8 cellular contexts compared by ENCODE assay signal in genomic region chr7:97104719-97105129, GRCh38. TPM values are rescaled to one million over a fixed set of nuclear protein-coding genes. Genes with fewer than 3 reads are reported as not detected.
DNase-seq lines count a peak whose midpoint lies in the region; ATAC-seq and TF ChIP-seq lines count a peak whose summit lies in the region.

No MANE protein-coding gene starts in this region.

- H3K27me3 Mint-ChIP-seq in natural killer cell treated with Interleukin-12 subunit alpha and Interleukin-12 subunit beta and Interleukin-15 and Interleukin-18, amount 100 ng/mL, for 72 hours, result peaks cover 23 to 34% of the 10 kb centered on the region in 2 donors

- no peaks in the 10 kb centered on the region for H3K4me1 ChIP-seq in PC-3 (ENCODE audit: insufficient read depth, low read length)
- peaks cover 0 to 8% (median 0%) of the 10 kb centered on the region in 3 donors for H3K4me1 ChIP-seq in esophagus squamous epithelium

- ATAC-seq in GM21619 (IDR thresholded peaks at IDR 0.05; ENCODE audit: unreplicated experiment) (peak; percentile 99), PC-3 (peak; percentile 95)
- ATAC-seq in natural killer cell treated with Interleukin-12 subunit alpha and Interleukin-12 subunit beta and Interleukin-15 and Interleukin-18, amount 100 ng/mL, for 72 hours, result peak; percentile 82 to 89

- DNase-seq in DMS53 (lab: John Stamatoyannopoulos, UW) (peak; percentile 92), KBM-7 (peak; percentile 90), PC-3 (peak; percentile 75), esophagus squamous epithelium (lab: John Stamatoyannopoulos, UW) (peak; percentile 4)
- DNase-seq in activated T-cell treated with anti-CD3 and anti-CD28 coated beads, Interleukin-2, amount 50 U/mL, for 1 hour, result peak; percentile 67
- DNase-seq in natural killer cell treated with Interleukin-12 subunit alpha and Interleukin-12 subunit beta and Interleukin-15 and Interleukin-18, amount 100 ng/mL, for 72 hours (ENCODE audit: low spot score), result peak; percentile 69
- DNase-seq in stimulated activated naive CD4-positive, alpha-beta T cell treated with Interleukin-2 at 50 U/mL for 16 hours (lab: John Stamatoyannopoulos, UW), result peak; percentile 57

- no peak overlapping the region for H3K4me3 ChIP-seq in PC-3 (ENCODE audit: low read length)
- H3K4me3 ChIP-seq in esophagus squamous epithelium, result no peak overlapping the region

- no peaks in the 10 kb centered on the region for H3K4me1 Mint-ChIP-seq in natural killer cell treated with Interleukin-12 subunit alpha and Interleukin-12 subunit beta and Interleukin-15 and Interleukin-18, amount 100 ng/mL, for 72 hours (ENCODE audit: low read depth in 2 of 2)

- WGBS in esophagus squamous epithelium, 2 donors, result 3 to 8% methylated on average over 6 of the region's 6 CpGs

- no peaks in the 10 kb centered on the region for H3K9me2 ChIP-seq in PC-3 (replicated peaks; ENCODE audit: low read length)

- H3K4me3 Mint-ChIP-seq in natural killer cell treated with Interleukin-12 subunit alpha and Interleukin-12 subunit beta and Interleukin-15 and Interleukin-18, amount 100 ng/mL, for 72 hours, result no peak overlapping the region

- H2AFZ ChIP-seq in PC-3 (ENCODE audit: low read length), result 0 out of 2 replicates have a peak overlapping the region, but pooled peaks have one; percentile 51

- H3K9ac ChIP-seq in PC-3 (ENCODE audit: low read length), result no peak overlapping the region

- H3K27ac ChIP-seq in PC-3 (ENCODE audit: low read length) (no peak overlapping the region), esophagus squamous epithelium (no peak overlapping the region)

- H3K36me3 ChIP-seq in PC-3 (ENCODE audit: low read depth, low read length) (no peaks in the 10 kb centered on the region), esophagus squamous epithelium (no peaks in the 10 kb centered on the region)

- no peak overlapping the region for H3K4me2 ChIP-seq in PC-3 (ENCODE audit: low read length)

- POLR2A ChIA-PET in PC-3 (lab: Charles Lee; ENCODE audit: unreplicated experiment), result no interaction called here

- no peaks in the 10 kb centered on the region for H3K36me3 Mint-ChIP-seq in natural killer cell treated with Interleukin-12 subunit alpha and Interleukin-12 subunit beta and Interleukin-15 and Interleukin-18, amount 100 ng/mL, for 72 hours

- no peaks in the 10 kb centered on the region for H3K9me3 Mint-ChIP-seq in natural killer cell treated with Interleukin-12 subunit alpha and Interleukin-12 subunit beta and Interleukin-15 and Interleukin-18, amount 100 ng/mL, for 72 hours

- no peaks in the 10 kb centered on the region for H3K79me2 ChIP-seq in PC-3 (ENCODE audit: low read length)

- H3K9me3 ChIP-seq in PC-3 (ENCODE audit: low read length) (0 out of 2 replicates have a peak, but pooled peaks cover 6% of the 10 kb centered on the region), esophagus squamous epithelium (no peaks in the 10 kb centered on the region)

- TF ChIP-seq POLR2A in esophagus squamous epithelium (IDR thresholded peaks at IDR 0.05), result no peak

- H3K27me3 ChIP-seq in PC-3 (ENCODE audit: low read length), result no peaks in the 10 kb centered on the region
- peaks cover 0 to 11% (median 0%) of the 10 kb centered on the region in 4 donors for H3K27me3 ChIP-seq in esophagus squamous epithelium

- in situ Hi-C loops in KBM-7 (cut with MboI; ENCODE audit: low pct_unique_long_range_greater_than_20kb, low sequenced_read_pairs), result no loop called here

- intact Hi-C loops in PC-3 (cut with micrococcal nuclease), result loop anchor here (1.0 to 2.0 kb wide), 3 partner anchors 75 to 740 kb away; no protein-coding TSS in a partner anchor
- intact Hi-C loops in esophagus squamous epithelium (cut with DNase I), result loop anchor here (10.0 kb wide), 1 partner anchor 730 kb away; no protein-coding TSS in a partner anchor

- CTCF ChIA-PET in PC-3 (lab: Charles Lee), result interaction anchor here (1.2 kb wide), 1 partner anchor 395 kb away, joined by 3 read pairs; no protein-coding TSS in a partner anchor

- no peaks in the 10 kb centered on the region for H4K20me1 ChIP-seq in PC-3 (ENCODE audit: low read length)

- TF ChIP-seq CTCF in PC-3 (conservative IDR thresholded peaks at IDR 0.05; ENCODE audit: low read depth, low read length), result peak; percentile 89
- peak; percentile 42 to 81 (median 67) for TF ChIP-seq CTCF in esophagus squamous epithelium (IDR thresholded peaks at IDR 0.05)

- no peaks in the 10 kb centered on the region for H3F3A ChIP-seq in PC-3 (ENCODE audit: low read length, unreplicated experiment)

- BruUV-seq in PC-3 (replicated peaks; lab: Mats Ljungman, UMichigan), result no TSS peak

- no peak overlapping the region for H3K27ac Mint-ChIP-seq in natural killer cell treated with Interleukin-12 subunit alpha and Interleukin-12 subunit beta and Interleukin-15 and Interleukin-18, amount 100 ng/mL, for 72 hours

RNA-seq across cellular contexts. Expression of gene SDHAF3, which starts 12.8 kb away (rescaled TPM):
- 9.5 and 19.9 TPM in 2 replicates for total RNA-seq in PC-3 (2014; rRNA removed)
- total RNA-seq in esophagus squamous epithelium, result 10 to 100 TPM in 2 of 4 donors, 1 to 10 TPM in 2; 6.4 to 13.6 (median 10.9) TPM
- total RNA-seq in natural killer cell treated with Interleukin-12 subunit alpha and Interleukin-12 subunit beta and Interleukin-15 and Interleukin-18, amount 100 ng/mL, for 72 hours, result 10 to 100 TPM; 17.0 to 23.8 TPM

Comparison
In these comparisons a context has a peak if more than half of its experiments do, and no peak if none do; other contexts are left out.
1. DNase-seq: peak in every context shown above with its lines; median percentile 92 in DMS53; 90 in KBM-7; 75 in PC-3; 69 in natural killer cell treated with Interleukin-12 subunit alpha and Interleukin-12 subunit beta and Interleukin-15 and Interleukin-18, amount 100 ng/mL, for 72 hours; 67 in activated T-cell treated with anti-CD3 and anti-CD28 coated beads, Interleukin-2, amount 50 U/mL, for 1 hour; 57 in stimulated activated naive CD4-positive, alpha-beta T cell treated with Interleukin-2 at 50 U/mL for 16 hours; 4 in esophagus squamous epithelium.